ENCODE assay signal across 1 cellular context in the genomic region with DNA sequence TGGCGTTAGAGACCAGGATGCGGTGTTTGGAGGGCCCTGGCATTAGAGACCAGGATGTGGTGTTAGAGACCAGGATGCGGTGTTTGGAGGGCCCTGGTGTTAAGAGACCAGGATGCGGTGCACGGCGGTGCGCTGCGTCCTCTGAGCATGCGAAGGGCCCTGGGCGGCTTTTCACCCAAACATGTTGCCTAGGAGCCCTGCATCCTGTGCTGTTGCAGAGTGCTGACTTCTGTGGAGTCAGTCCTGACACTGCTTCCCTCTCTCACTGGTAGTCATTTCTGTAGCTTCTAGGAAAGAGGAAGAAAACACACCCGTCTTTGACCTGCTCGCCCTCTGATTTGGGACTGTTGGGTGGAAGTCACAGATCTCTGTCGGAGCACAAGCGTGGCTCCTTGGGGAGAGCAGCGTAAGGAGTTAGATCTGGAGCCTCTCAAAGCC.
TF ChIP-seq lines count a peak whose summit lies in the region.

No MANE protein-coding gene starts in this region.

TF ChIP-seq in GM23338, 12 proteins besides CTCF, POLR2A, EP300 and RAD21 (continued from another document):
- TF ChIP-seq, protein P1, sequence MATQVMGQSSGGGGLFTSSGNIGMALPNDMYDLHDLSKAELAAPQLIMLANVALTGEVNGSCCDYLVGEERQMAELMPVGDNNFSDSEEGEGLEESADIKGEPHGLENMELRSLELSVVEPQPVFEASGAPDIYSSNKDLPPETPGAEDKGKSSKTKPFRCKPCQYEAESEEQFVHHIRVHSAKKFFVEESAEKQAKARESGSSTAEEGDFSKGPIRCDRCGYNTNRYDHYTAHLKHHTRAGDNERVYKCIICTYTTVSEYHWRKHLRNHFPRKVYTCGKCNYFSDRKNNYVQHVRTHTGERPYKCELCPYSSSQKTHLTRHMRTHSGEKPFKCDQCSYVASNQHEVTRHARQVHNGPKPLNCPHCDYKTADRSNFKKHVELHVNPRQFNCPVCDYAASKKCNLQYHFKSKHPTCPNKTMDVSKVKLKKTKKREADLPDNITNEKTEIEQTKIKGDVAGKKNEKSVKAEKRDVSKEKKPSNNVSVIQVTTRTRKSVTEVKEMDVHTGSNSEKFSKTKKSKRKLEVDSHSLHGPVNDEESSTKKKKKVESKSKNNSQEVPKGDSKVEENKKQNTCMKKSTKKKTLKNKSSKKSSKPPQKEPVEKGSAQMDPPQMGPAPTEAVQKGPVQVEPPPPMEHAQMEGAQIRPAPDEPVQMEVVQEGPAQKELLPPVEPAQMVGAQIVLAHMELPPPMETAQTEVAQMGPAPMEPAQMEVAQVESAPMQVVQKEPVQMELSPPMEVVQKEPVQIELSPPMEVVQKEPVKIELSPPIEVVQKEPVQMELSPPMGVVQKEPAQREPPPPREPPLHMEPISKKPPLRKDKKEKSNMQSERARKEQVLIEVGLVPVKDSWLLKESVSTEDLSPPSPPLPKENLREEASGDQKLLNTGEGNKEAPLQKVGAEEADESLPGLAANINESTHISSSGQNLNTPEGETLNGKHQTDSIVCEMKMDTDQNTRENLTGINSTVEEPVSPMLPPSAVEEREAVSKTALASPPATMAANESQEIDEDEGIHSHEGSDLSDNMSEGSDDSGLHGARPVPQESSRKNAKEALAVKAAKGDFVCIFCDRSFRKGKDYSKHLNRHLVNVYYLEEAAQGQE (IDR thresholded peaks at IDR 0.05; ENCODE audit: unreplicated experiment), result no peak
- TF ChIP-seq EZH2 (IDR thresholded peaks at IDR 0.05; ENCODE audit: low read depth, unreplicated experiment) (no peak), ETS1 (IDR thresholded peaks at IDR 0.05) (no peak)
